In the genomic region with DNA sequence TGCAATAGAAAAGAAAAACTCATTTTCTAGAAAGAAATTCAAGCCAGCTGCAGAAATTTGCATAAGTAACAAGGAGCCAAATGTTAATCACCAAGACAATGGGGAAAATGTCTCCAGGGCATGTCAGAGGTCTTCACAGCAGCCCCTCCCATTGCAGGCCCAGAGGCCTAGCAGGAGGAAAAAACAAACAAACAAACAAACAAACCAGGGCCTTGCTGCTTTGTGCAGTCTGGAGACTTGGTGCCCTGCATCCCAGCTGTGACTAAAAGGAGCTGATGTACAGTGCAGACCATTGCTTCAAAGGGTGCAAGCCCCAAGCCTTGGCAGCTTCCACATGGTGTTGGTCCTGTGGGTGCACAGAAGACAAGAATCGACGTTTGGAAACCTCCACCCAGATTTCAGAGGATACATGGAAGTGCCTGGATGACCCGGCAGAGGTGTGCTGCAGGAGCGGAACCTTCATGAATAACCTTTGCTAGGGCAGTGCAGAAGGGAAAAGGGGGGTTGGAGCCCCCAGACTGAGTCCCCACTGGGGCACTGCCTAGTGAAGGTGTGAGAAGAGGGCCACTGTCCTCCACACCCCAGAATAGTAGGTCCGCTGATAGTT, we compare ENCODE assay signal across 1 cellular context.
TF ChIP-seq lines count a peak whose summit lies in the region.

No MANE protein-coding gene starts in this region.

TF ChIP-seq in H1, 55 proteins besides CTCF, POLR2A, EP300 and RAD21 (continued from another document):
- TF ChIP-seq RXRA (IDR thresholded peaks at IDR 0.05; ENCODE audit: insufficient read depth, low read depth, low read length): no peak
- no peak for TF ChIP-seq PHF8 (conservative IDR thresholded peaks at IDR 0.05; ENCODE audit: low read depth, low read length)
- TF ChIP-seq RBBP5 (IDR thresholded peaks at IDR 0.05; ENCODE audit: borderline replicate concordance, low read depth, low read length): no peak
- TF ChIP-seq POU5F1 (IDR thresholded peaks at IDR 0.05; ENCODE audit: low read depth, low read length): no peak
- no peak for TF ChIP-seq CREB1 (IDR thresholded peaks at IDR 0.05)
- TF ChIP-seq HDAC6 (IDR thresholded peaks at IDR 0.05; ENCODE audit: low read depth, low read length): no peak
- TF ChIP-seq POLR2AphosphoS5 (IDR thresholded peaks at IDR 0.05; ENCODE audit: low read depth, low read length): no peak
- TF ChIP-seq, protein P1, sequence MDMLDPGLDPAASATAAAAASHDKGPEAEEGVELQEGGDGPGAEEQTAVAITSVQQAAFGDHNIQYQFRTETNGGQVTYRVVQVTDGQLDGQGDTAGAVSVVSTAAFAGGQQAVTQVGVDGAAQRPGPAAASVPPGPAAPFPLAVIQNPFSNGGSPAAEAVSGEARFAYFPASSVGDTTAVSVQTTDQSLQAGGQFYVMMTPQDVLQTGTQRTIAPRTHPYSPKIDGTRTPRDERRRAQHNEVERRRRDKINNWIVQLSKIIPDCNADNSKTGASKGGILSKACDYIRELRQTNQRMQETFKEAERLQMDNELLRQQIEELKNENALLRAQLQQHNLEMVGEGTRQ (IDR thresholded peaks at IDR 0.05; ENCODE audit: low read length): no peak
- no peak for TF ChIP-seq ZNF274 (IDR thresholded peaks at IDR 0.05; ENCODE audit: borderline replicate concordance, extremely low read depth, low read length)
TF ChIP-seq in H1: peak in this region for 0.
